ENCODE assay signal across 8 cellular contexts in the genomic region with DNA sequence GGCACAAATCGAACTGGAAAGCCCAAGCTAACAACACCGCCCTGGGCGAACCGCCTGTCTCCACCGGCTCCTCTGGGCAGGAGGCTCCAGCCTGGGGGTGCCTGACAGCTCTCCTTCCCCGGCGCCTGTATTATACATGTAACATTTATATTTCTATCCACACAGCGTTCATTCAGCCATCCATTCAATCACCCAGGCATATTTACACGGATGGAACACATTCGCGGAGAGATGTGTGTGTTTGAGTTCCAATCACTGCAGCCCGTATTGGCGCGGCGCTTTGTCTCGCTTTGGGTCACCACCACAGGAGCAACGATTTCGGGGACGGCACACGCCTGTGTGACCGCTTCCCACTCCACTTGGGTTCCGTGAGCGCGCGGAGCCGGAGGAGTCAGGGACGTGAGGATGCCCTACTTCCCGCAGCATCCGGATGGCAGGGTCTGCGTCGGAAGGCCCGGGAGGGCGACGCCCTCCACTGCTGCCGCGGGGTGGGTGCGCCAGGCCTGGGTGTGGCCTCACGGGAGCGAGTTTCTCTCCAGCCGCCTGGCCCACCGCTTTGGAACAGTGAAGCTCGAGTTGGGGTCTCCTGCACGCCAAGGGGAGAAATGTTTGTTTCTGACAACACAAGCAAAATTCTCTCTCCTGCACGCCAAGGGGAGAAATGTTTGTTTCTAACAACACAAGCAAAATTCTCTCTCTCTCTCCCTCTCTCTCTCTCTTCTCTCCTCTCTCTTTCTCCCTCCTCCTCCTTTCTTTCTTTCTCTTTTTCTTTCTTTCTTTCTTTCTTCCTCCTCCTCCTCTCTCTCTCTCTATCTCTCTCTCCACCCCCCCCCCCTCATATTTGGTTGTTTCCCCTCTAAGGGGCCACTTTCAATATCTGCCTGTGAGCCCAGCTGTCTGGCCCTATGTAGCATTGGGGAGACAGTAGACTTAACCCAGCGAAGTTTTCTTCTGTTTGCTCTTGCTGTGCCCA. TPM values are rescaled to one million over a fixed set of nuclear protein-coding genes. Genes with fewer than 3 reads are reported as not detected.
DNase-seq lines count a peak whose midpoint lies in the region; ATAC-seq and TF ChIP-seq lines count a peak whose summit lies in the region.

No MANE protein-coding gene starts in this region.

- ATAC-seq in Right ventricle myocardium inferior (no peak), memory B cell (ENCODE audit: low read depth) (no peak), upper lobe of left lung (ENCODE audit: low FRiP score in 2 of 2) (no peak), HG03196 (IDR thresholded peaks at IDR 0.05; ENCODE audit: unreplicated experiment) (no peak)
- no peak for ATAC-seq in activated naive CD8-positive, alpha-beta T cell treated with anti-CD3 and anti-CD28 coated beads, Interleukin-2, amount 10 ng/mL, durations not matched to agents 7 days and 5 days (ENCODE audit: low read depth)

- H3K27me3 ChIP-seq in right atrium auricular region (peaks cover 6 to 11% of the 10 kb centered on the region in 2 donors), upper lobe of left lung (peaks cover 0 to 32% (median 20%) of the 10 kb centered on the region in 4 donors)

- H3K9me3 ChIP-seq in right atrium auricular region = no peaks in the 10 kb centered on the region
- H3K9me3 ChIP-seq in upper lobe of left lung = no peaks in the 10 kb centered on the region

- peaks cover 16% of the 10 kb centered on the region for H3K4me1 Mint-ChIP-seq in activated naive CD8-positive, alpha-beta T cell treated with anti-CD3 and anti-CD28 coated beads, Interleukin-2, amount 10 ng/mL, durations not matched to agents 7 days and 5 days
- H3K4me1 Mint-ChIP-seq in memory B cell = peaks cover 13% of the 10 kb centered on the region

- H3K4me3 ChIP-seq in right atrium auricular region (peak overlapping the region in 1 of 2 donors; percentile 37), upper lobe of left lung (peak overlapping the region in 3 of 4 donors; percentile 21 to 43 (median 40))

- 3 to 5% methylated on average over 29 to 33 of the region's 45 CpGs for WGBS in upper lobe of left lung, 2 donors

- H3K27ac ChIP-seq in right atrium auricular region (no peak overlapping the region), upper lobe of left lung (no peak overlapping the region)

- TF ChIP-seq EP300 in upper lobe of left lung (IDR thresholded peaks at IDR 0.05) = no peak

- H3K27me3 Mint-ChIP-seq in activated naive CD8-positive, alpha-beta T cell treated with anti-CD3 and anti-CD28 coated beads, Interleukin-2, amount 10 ng/mL, durations not matched to agents 7 days and 5 days = peaks cover 85% of the 10 kb centered on the region
- H3K27me3 Mint-ChIP-seq in memory B cell = peaks cover 22% of the 10 kb centered on the region

- POLR2A ChIA-PET in activated naive CD8-positive, alpha-beta T cell treated with anti-CD3 and anti-CD28 coated beads, Interleukin-2, amount 10 ng/mL, durations not matched to agents 7 days and 5 days (lab: Charles Lee) = no interaction called here

- intact Hi-C loops in Right ventricle myocardium inferior (cut with DNase I) = no loop called here

- DNase-seq in Right ventricle myocardium inferior (ENCODE audit: missing footprints) (peak; percentile 71), right atrium auricular region (ENCODE audit: low spot score) (no peak), memory B cell (ENCODE audit: low spot score in 2 of 2) (no peak), upper lobe of left lung (peak in 1 of 2 donors; percentile 73), CD1c-positive myeloid dendritic cell (ENCODE audit: extremely low spot score) (no peak), NCI-H187 treated with DMSO at 0.1 percent for 48 hours (lab: John Stamatoyannopoulos, UW) (no peak)
- peak; percentile 45 for DNase-seq in activated naive CD8-positive, alpha-beta T cell treated with anti-CD3 and anti-CD28 coated beads, Interleukin-2, amount 10 ng/mL, durations not matched to agents 7 days and 5 days

- TF ChIP-seq CTCF in right atrium auricular region (IDR thresholded peaks at IDR 0.05) (no peak), upper lobe of left lung (IDR thresholded peaks at IDR 0.05) (no peak)

- TF ChIP-seq POLR2A in upper lobe of left lung (IDR thresholded peaks at IDR 0.05) = no peak

- no peaks in the 10 kb centered on the region for H3K9me3 Mint-ChIP-seq in activated naive CD8-positive, alpha-beta T cell treated with anti-CD3 and anti-CD28 coated beads, Interleukin-2, amount 10 ng/mL, durations not matched to agents 7 days and 5 days
- H3K9me3 Mint-ChIP-seq in memory B cell = no peaks in the 10 kb centered on the region

- H3K36me3 Mint-ChIP-seq in activated naive CD8-positive, alpha-beta T cell treated with anti-CD3 and anti-CD28 coated beads, Interleukin-2, amount 10 ng/mL, durations not matched to agents 7 days and 5 days = no peaks in the 10 kb centered on the region
- H3K36me3 Mint-ChIP-seq in memory B cell = no peaks in the 10 kb centered on the region

- H3K36me3 ChIP-seq in right atrium auricular region (no peaks in the 10 kb centered on the region), upper lobe of left lung (no peaks in the 10 kb centered on the region)

- no peak overlapping the region for H3K27ac Mint-ChIP-seq in activated naive CD8-positive, alpha-beta T cell treated with anti-CD3 and anti-CD28 coated beads, Interleukin-2, amount 10 ng/mL, durations not matched to agents 7 days and 5 days
- H3K27ac Mint-ChIP-seq in memory B cell = no peak overlapping the region

- H3K4me3 Mint-ChIP-seq in activated naive CD8-positive, alpha-beta T cell treated with anti-CD3 and anti-CD28 coated beads, Interleukin-2, amount 10 ng/mL, durations not matched to agents 7 days and 5 days = peak overlapping the region; percentile 68
- peak overlapping the region; percentile 64 for H3K4me3 Mint-ChIP-seq in memory B cell

- H3K4me1 ChIP-seq in right atrium auricular region (peaks cover 0 to 30% of the 10 kb centered on the region in 2 donors), upper lobe of left lung (peaks cover 25 to 38% (median 30%) of the 10 kb centered on the region in 4 donors)

RNA-seq across cellular contexts. Expression of gene SV2C, which starts 1.1 kb away (rescaled TPM):
- 0.22 TPM for total RNA-seq in Right ventricle myocardium inferior
- total RNA-seq in right atrium auricular region = under 1 TPM; 0.04 to 0.15 TPM
- under 1 TPM; 0.03 TPM for total RNA-seq in activated naive CD8-positive, alpha-beta T cell treated with anti-CD3 and anti-CD28 coated beads, Interleukin-2, amount 10 ng/mL, durations not matched to agents 7 days and 5 days
- total RNA-seq in upper lobe of left lung = under 1 TPM in 4 of 6 donors, not detected in 2; 0.15 to 0.51 (median 0.21) TPM

Comparison
In these comparisons a context has a peak if more than half of its experiments do, and no peak if none do; other contexts are left out.
1. DNase-seq: peak in Right ventricle myocardium inferior (single experiment) and activated naive CD8-positive, alpha-beta T cell treated with anti-CD3 and anti-CD28 coated beads, Interleukin-2, amount 10 ng/mL, durations not matched to agents 7 days and 5 days (single experiment); none in right atrium auricular region (single experiment), memory B cell (0 of 2), CD1c-positive myeloid dendritic cell (single experiment) and NCI-H187 treated with DMSO at 0.1 percent for 48 hours (single experiment).